ENCODE assay signal across 17 cellular contexts in genomic region chr11:12698049-12698448, GRCh38. TPM values are rescaled to one million over a fixed set of nuclear protein-coding genes. Genes with fewer than 3 reads are reported as not detected.
DNase-seq lines count a peak whose midpoint lies in the region; ATAC-seq and TF ChIP-seq lines count a peak whose summit lies in the region.
"Had no signal": no experiment of that assay in that cellular context is flagged by ENCODE, and none has a peak within 500 bp of the region (broad histone marks: within the 10 kb centered on the region; RNA-seq: fewer than 3 reads in every experiment).

No MANE protein-coding gene starts in this region.

- H3K36me3 Mint-ChIP-seq in osteocyte (ENCODE audit: unreplicated experiment), result no peaks in the 10 kb centered on the region

- H4K91ac ChIP-seq in IMR-90 (ENCODE audit: insufficient read depth, low read depth, low read length), result no peak overlapping the region

- no peak overlapping the region for H2BK120ac ChIP-seq in IMR-90 (ENCODE audit: low read depth, low read length)

- CTCF ChIA-PET in IMR-90 (lab: Yijun Ruan, JAX), result no interaction called here

- no peak overlapping the region for H2AK9ac ChIP-seq in IMR-90 (replicated peaks; ENCODE audit: low read depth, low read length, poor library complexity)

- H3K9me1 ChIP-seq in IMR-90 (ENCODE audit: insufficient read depth, low read length), result peaks cover 41% of the 10 kb centered on the region

- TF ChIP-seq RAD21 in IMR-90 (IDR thresholded peaks at IDR 0.05; ENCODE audit: low read length), result no peak

- peaks cover 6% of the 10 kb centered on the region; the same call in 1 of the 2 replicates for H4K20me1 ChIP-seq in DND-41 (ENCODE audit: insufficient read depth, low read length)
- peaks cover 93% of the 10 kb centered on the region for H4K20me1 ChIP-seq in IMR-90 (ENCODE audit: insufficient read depth, low read length)

- no peak overlapping the region for H3K4me2 ChIP-seq in DND-41 (ENCODE audit: insufficient read depth, low read length)
- no peak overlapping the region for H3K4me2 ChIP-seq in IMR-90 (ENCODE audit: low read depth, low read length)

- no peak overlapping the region for H3K56ac ChIP-seq in IMR-90 (ENCODE audit: extremely low read depth, insufficient read depth, low read length)

- no peaks in the 10 kb centered on the region for H3K27me3 Mint-ChIP-seq in osteocyte (ENCODE audit: unreplicated experiment)

- H3K9me3 Mint-ChIP-seq in osteocyte (ENCODE audit: unreplicated experiment), result no peaks in the 10 kb centered on the region

- intact Hi-C loops in IMR-90 (cut with micrococcal nuclease), result no loop called here

- ATAC-seq in DND-41 (ENCODE audit: insufficient read depth, low read depth) (peak; percentile 42; the same call in 1 of the 3 replicates), IMR-90 (ENCODE audit: low read depth) (no peak), GM21423 (IDR thresholded peaks at IDR 0.05; ENCODE audit: unreplicated experiment) (no peak)
- ATAC-seq: foreskin keratinocyte, left lung had no signal

- H2BK5ac ChIP-seq in IMR-90 (ENCODE audit: low read depth, low read length, poor library complexity, severe bottlenecking), result no peak overlapping the region

- H3K79me2 ChIP-seq in DND-41 (ENCODE audit: insufficient read depth, low read length), result no peaks in the 10 kb centered on the region

- H3K27me3 ChIP-seq in DND-41 (ENCODE audit: insufficient read depth, low read length, poor library complexity), result peaks cover 61% of the 10 kb centered on the region
- no peaks in the 10 kb centered on the region for H3K27me3 ChIP-seq in IMR-90 (ENCODE audit: control insufficient read depth, insufficient read depth, low read length)
- H3K27me3 ChIP-seq: foreskin keratinocyte, suprapubic skin had no signal

- DNase-seq in DND-41 (no peak), IMR-90 (no peak), epithelial cell of prostate (ENCODE audit: low read depth, low spot score) (no peak), osteocyte (ENCODE audit: extremely low spot score, unreplicated experiment) (no peak), coronary artery (ENCODE audit: low spot score) (no peak), C1 segment of cervical spinal cord (lab: John Stamatoyannopoulos, UW) (no peak)
- DNase-seq: activated CD4-positive, CD25-positive, alpha-beta regulatory T cell treated with anti-CD3 and anti-CD28 coated beads, Interleukin-2, amount 50 U/mL, for 72 hours; AML-193; DMS153; foreskin keratinocyte; left lung; NCI-H1694; NCI-H524; small intestine had no signal

- no peak overlapping the region for H3K27ac ChIP-seq in DND-41 (ENCODE audit: low read length)
- H3K27ac ChIP-seq in IMR-90 (ENCODE audit: insufficient read depth, low read length), result no peak overlapping the region
- peak overlapping the region; percentile 99 for H3K27ac ChIP-seq in epithelial cell of prostate
- no peak overlapping the region for H3K27ac ChIP-seq in coronary artery
- H3K27ac ChIP-seq: foreskin keratinocyte, left lung, suprapubic skin had no signal

- H3K14ac ChIP-seq in IMR-90 (replicated peaks; ENCODE audit: low read depth, low read length), result peak overlapping the region; percentile 48; the same call in 1 of the 2 replicates

- H3K79me1 ChIP-seq in IMR-90 (ENCODE audit: low read depth in 1 of 2, low read length in 2 of 2), result peaks cover 19 to 77% of the 10 kb centered on the region in 2 experiments

- H3K36me3 ChIP-seq in DND-41 (ENCODE audit: insufficient read depth, low read length) (no peaks in the 10 kb centered on the region), IMR-90 (ENCODE audit: control insufficient read depth, insufficient read depth, low read length) (no peaks in the 10 kb centered on the region)
- H3K36me3 ChIP-seq: HAP-1, left lung, suprapubic skin had no signal

- TF ChIP-seq CTCF in DND-41 (IDR thresholded peaks at IDR 0.05; ENCODE audit: borderline replicate concordance, extremely low read depth, low read length, poor library complexity, severe bottlenecking) (no peak), IMR-90 (conservative IDR thresholded peaks at IDR 0.05; ENCODE audit: low read depth, low read length) (no peak), osteocyte (IDR thresholded peaks at IDR 0.05) (no peak), coronary artery (IDR thresholded peaks at IDR 0.05) (no peak)

- peak overlapping the region in 1 of 2 experiments; percentile 45; a peak in 1 of 4 replicates for H4K8ac ChIP-seq in IMR-90 (ENCODE audit: low read depth in 2 of 2, low read length in 2 of 2)

- H3K4ac ChIP-seq in IMR-90 (ENCODE audit: low read depth, low read length), result peak overlapping the region; percentile 45

- peak overlapping the region; percentile 69 for H3K27ac Mint-ChIP-seq in osteocyte (ENCODE audit: unreplicated experiment)

- dilution Hi-C loops in IMR-90 (cut with HindIII; ENCODE audit: low sequenced_read_pairs, unreplicated experiment), result loop anchor here (25.0 kb wide), 1 partner anchor 189 kb away; no protein-coding TSS in a partner anchor

- no peak overlapping the region for H3K18ac ChIP-seq in IMR-90 (ENCODE audit: low read depth, low read length)

- H2BK20ac ChIP-seq in IMR-90 (ENCODE audit: low read depth, low read length), result no peak overlapping the region

- peak overlapping the region; percentile 45; the same call in 1 of the 3 replicates for H2BK15ac ChIP-seq in IMR-90 (ENCODE audit: low read depth, low read length)

- H2AK5ac ChIP-seq in IMR-90 (ENCODE audit: low read depth, low read length), result peak overlapping the region; percentile 62; the same call in 1 of the 2 replicates

- H2AFZ ChIP-seq in DND-41 (ENCODE audit: low read depth, low read length) (no peak overlapping the region), IMR-90 (replicated peaks; ENCODE audit: low read length, poor library complexity) (no peak overlapping the region)

- peak overlapping the region; percentile 24 for H3K4me3 Mint-ChIP-seq in osteocyte (ENCODE audit: unreplicated experiment)

- H3K9ac ChIP-seq in DND-41 (ENCODE audit: low read depth, low read length) (no peak overlapping the region), IMR-90 (ENCODE audit: low read depth, low read length) (no peak overlapping the region)

- H4K5ac ChIP-seq in IMR-90 (ENCODE audit: low read depth, low read length), result no peak overlapping the region; the same call in 1 of the 2 replicates

- H3K4me1 ChIP-seq in DND-41 (ENCODE audit: insufficient read depth, low read length) (peaks cover 6% of the 10 kb centered on the region), IMR-90 (ENCODE audit: control insufficient read depth, insufficient read depth, low read length) (peaks cover 43% of the 10 kb centered on the region)

- in situ Hi-C loops in IMR-90 (cut with MboI; ENCODE audit: low sequenced_read_pairs), result no loop called here

- no TSS peak for BruUV-seq in IMR-90 (replicated peaks; lab: Mats Ljungman, UMichigan)

- H3K4me3 ChIP-seq in DND-41 (ENCODE audit: low read depth in 1 of 2, low read length in 2 of 2), result no peak overlapping the region
- H3K4me3 ChIP-seq in IMR-90 (ENCODE audit: insufficient read depth, low read depth, low read length), result no peak overlapping the region
- no peak overlapping the region for H3K4me3 ChIP-seq in coronary artery
- H3K4me3 ChIP-seq: HAP-1, left lung, suprapubic skin had no signal

- H3K9me3 ChIP-seq in DND-41 (ENCODE audit: insufficient read depth, low read length, severe bottlenecking) (no peaks in the 10 kb centered on the region), IMR-90 (ENCODE audit: control insufficient read depth, insufficient read depth, low read length) (no peaks in the 10 kb centered on the region)
- H3K9me3 ChIP-seq: HAP-1, left lung, suprapubic skin had no signal

- peak overlapping the region; percentile 74; the same call in 1 of the 2 replicates for H3K23ac ChIP-seq in IMR-90 (ENCODE audit: low read depth, low read length)

- 87% methylated on average over 3 of the region's 5 CpGs; no CpG with 5 or more reads in 1 of the 2 experiments for WGBS in IMR-90 (ENCODE audit: extremely low coverage in 2 of 2, insufficient read length in 1 of 2), 2 experiments

- peaks cover 90% of the 10 kb centered on the region for H3K4me1 Mint-ChIP-seq in osteocyte (ENCODE audit: unreplicated experiment)

- POLR2A ChIA-PET in IMR-90 (lab: Charles Lee; ENCODE audit: unreplicated experiment), result no interaction called here

- no peak for TF ChIP-seq POLR2A in IMR-90 (IDR thresholded peaks at IDR 0.05; ENCODE audit: low read depth, low read length)

TF ChIP-seq in IMR-90, 13 proteins besides CTCF, POLR2A, EP300 and RAD21 (continues in another document):
- TF ChIP-seq USF2 (IDR thresholded peaks at IDR 0.05; ENCODE audit: low read depth, low read length) (no peak), BHLHE40 (IDR thresholded peaks at IDR 0.05; ENCODE audit: low read depth, low read length) (no peak), MXI1 (IDR thresholded peaks at IDR 0.05; ENCODE audit: borderline replicate concordance, low read depth, low read length) (no peak), CHD1 (IDR thresholded peaks at IDR 0.05; ENCODE audit: low read depth, low read length) (no peak), RCOR1 (IDR thresholded peaks at IDR 0.05; ENCODE audit: insufficient replicate concordance, low read length) (no peak), RFX5 (IDR thresholded peaks at IDR 0.05; ENCODE audit: low read depth, low read length) (no peak), MAZ (IDR thresholded peaks at IDR 0.05; ENCODE audit: borderline replicate concordance, low read depth, low read length) (no peak), ELK1 (IDR thresholded peaks at IDR 0.05; ENCODE audit: borderline replicate concordance, low read depth, low read length) (no peak), NFE2L2 (IDR thresholded peaks at IDR 0.05; ENCODE audit: low read depth, low read length) (no peak), MAFK (IDR thresholded peaks at IDR 0.05; ENCODE audit: low read depth, low read length) (no peak)

RNA-seq across cellular contexts. Expression of gene TEAD1, which starts 23.8 kb away (rescaled TPM):
- total RNA-seq in IMR-90 (2012; rRNA removed) (69.2 and 95.5 TPM in 2 replicates), osteocyte (152 and 154 TPM in 2 replicates)
- polyA plus RNA-seq in IMR-90 (2012; rRNA removed), result 45.4 and 51.8 TPM in 2 replicates
- 15.4 and 16.1 TPM in 2 replicates for polyA plus RNA-seq in IMR-90 (2012; cell fraction: cytosol; rRNA removed)
- 38.7 and 130 TPM in 2 replicates for polyA plus RNA-seq in IMR-90 (2012; cell fraction: nucleus; rRNA removed; ENCODE audit: low replicate concordance)
